22 cellular contexts compared by ENCODE assay signal in the genomic region with DNA sequence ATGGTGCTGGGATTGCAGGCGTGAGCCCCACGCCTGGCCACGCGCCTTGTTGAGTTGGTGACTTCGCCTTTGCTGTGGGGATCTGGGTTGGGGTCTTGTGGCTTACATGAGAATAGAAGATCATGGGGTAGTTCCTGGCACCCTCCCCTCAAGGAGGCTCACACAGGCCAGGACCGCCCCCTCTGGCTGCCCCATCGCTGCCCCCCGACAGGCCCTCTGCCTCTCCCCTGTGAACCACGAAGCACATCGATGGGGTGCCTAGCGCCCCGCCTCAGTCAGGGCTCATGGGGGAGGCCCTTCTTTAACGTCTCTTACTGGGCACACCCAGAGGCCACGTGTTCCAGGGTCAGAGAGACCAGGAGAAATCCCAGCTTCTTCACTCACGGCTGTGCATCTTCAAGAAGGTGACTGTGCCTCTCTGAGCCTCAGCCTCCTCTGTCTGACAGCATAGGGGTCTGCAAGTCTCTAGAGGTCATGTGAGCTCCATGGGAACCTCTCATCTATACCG. TPM values are rescaled to one million over a fixed set of nuclear protein-coding genes. Genes with fewer than 3 reads are reported as not detected.
DNase-seq lines count a peak whose midpoint lies in the region; ATAC-seq and TF ChIP-seq lines count a peak whose summit lies in the region.
"Had no signal": no experiment of that assay in that cellular context is flagged by ENCODE, and none has a peak within 500 bp of the region (broad histone marks: within the 10 kb centered on the region; RNA-seq: fewer than 3 reads in every experiment).

No MANE protein-coding gene starts in this region.

- no peak for ATAC-seq in stimulated activated naive CD8-positive, alpha-beta T cell treated with anti-CD3 and anti-CD28 coated beads, Interleukin-15, Interleukin-2, amounts not matched to agents 100 U/mL and 50 U/mL, for 24 hours
- no peak for ATAC-seq in stimulated activated naive CD8-positive, alpha-beta T cell treated with anti-CD3 and anti-CD28 coated beads, Interleukin-15, amount 100 ng/mL, for 72 hours
- ATAC-seq in lung (ENCODE audit: insufficient read depth, low FRiP score): no peak
- ATAC-seq: activated CD8-positive, alpha-beta T cell treated with anti-CD3 and anti-CD28 coated beads for 36 hours; Panc1 had no signal

- no peaks in the 10 kb centered on the region for H3K27me3 ChIP-seq in Peyer's patch
- no peaks in the 10 kb centered on the region for H3K27me3 ChIP-seq in lung (ENCODE audit: control insufficient read depth, insufficient read depth)
- no peaks in the 10 kb centered on the region for H3K27me3 ChIP-seq in vagina
- H3K27me3 ChIP-seq: tibial nerve had no signal

- TF ChIP-seq CTCF in Peyer's patch (IDR thresholded peaks at IDR 0.05) (no peak), lung (IDR thresholded peaks at IDR 0.05; ENCODE audit: control extremely low read depth, extremely low read depth) (no peak), vagina (IDR thresholded peaks at IDR 0.05) (no peak)

- H3K27ac Mint-ChIP-seq in stimulated activated naive CD8-positive, alpha-beta T cell treated with anti-CD3 and anti-CD28 coated beads, Interleukin-15, amount 100 ng/mL, for 72 hours: no peak overlapping the region
- H3K27ac Mint-ChIP-seq: activated CD8-positive, alpha-beta T cell treated with anti-CD3 and anti-CD28 coated beads for 36 hours; IgD-negative memory B cell had no signal

- H3K4me1 Mint-ChIP-seq in stimulated activated naive CD8-positive, alpha-beta T cell treated with anti-CD3 and anti-CD28 coated beads, Interleukin-15, amount 100 ng/mL, for 72 hours: peaks cover 16% of the 10 kb centered on the region

- WGBS in lung, 2 donors: 90 to 93% methylated on average over 16 of the region's 16 CpGs

- H3K4me3 ChIP-seq in Peyer's patch (no peak overlapping the region), lung (no peak overlapping the region), vagina (no peak overlapping the region)
- H3K4me3 ChIP-seq: GM23248, tibial nerve had no signal

- H3K9me3 Mint-ChIP-seq in stimulated activated naive CD8-positive, alpha-beta T cell treated with anti-CD3 and anti-CD28 coated beads, Interleukin-15, amount 100 ng/mL, for 72 hours: no peaks in the 10 kb centered on the region

- H3K36me3 ChIP-seq in Peyer's patch (peaks cover 0 to 7% (median 0%) of the 10 kb centered on the region in 3 donors), lung (ENCODE audit: control insufficient read depth in 2 of 2, insufficient read depth in 2 of 2, low read length in 2 of 2) (no peaks in the 10 kb centered on the region), vagina (no peaks in the 10 kb centered on the region)
- H3K36me3 ChIP-seq: tibial nerve had no signal

- H3K9me3 ChIP-seq in Peyer's patch (no peaks in the 10 kb centered on the region), lung (ENCODE audit: control insufficient read depth in 2 of 2, insufficient read depth in 1 of 2, low read length in 1 of 2) (no peaks in the 10 kb centered on the region), vagina (no peaks in the 10 kb centered on the region)
- H3K9me3 ChIP-seq: tibial nerve had no signal

- TF ChIP-seq POLR2A in Peyer's patch (IDR thresholded peaks at IDR 0.05) (no peak), vagina (IDR thresholded peaks at IDR 0.05) (no peak)

- H3K27me3 Mint-ChIP-seq in stimulated activated naive CD8-positive, alpha-beta T cell treated with anti-CD3 and anti-CD28 coated beads, Interleukin-15, amount 100 ng/mL, for 72 hours: no peaks in the 10 kb centered on the region
- H3K27me3 Mint-ChIP-seq: activated CD8-positive, alpha-beta T cell treated with anti-CD3 and anti-CD28 coated beads for 36 hours; IgD-negative memory B cell had no signal

- H3K4me1 ChIP-seq in Peyer's patch: peaks cover 0 to 30% (median 9%) of the 10 kb centered on the region in 4 donors
- peaks cover 0 to 23% of the 10 kb centered on the region in 2 donors for H3K4me1 ChIP-seq in lung (ENCODE audit: control insufficient read depth in 2 of 2, insufficient read depth in 2 of 2, low read length in 2 of 2)
- H3K4me1 ChIP-seq in vagina: peaks cover 59% of the 10 kb centered on the region

- H3K27ac ChIP-seq in Peyer's patch (peak overlapping the region in 2 of 4 donors; percentile 87 to 88), lung (ENCODE audit: low read depth in 1 of 2, low read length in 1 of 2) (no peak overlapping the region), vagina (peak overlapping the region; percentile 98)
- H3K27ac ChIP-seq: GM23248, HL-60, tibial nerve, VCaP had no signal

- H3K4me3 Mint-ChIP-seq in stimulated activated naive CD8-positive, alpha-beta T cell treated with anti-CD3 and anti-CD28 coated beads, Interleukin-15, amount 100 ng/mL, for 72 hours: no peak overlapping the region
- H3K4me3 Mint-ChIP-seq: activated CD8-positive, alpha-beta T cell treated with anti-CD3 and anti-CD28 coated beads for 36 hours; IgD-negative memory B cell had no signal

- peak; percentile 1 for DNase-seq in stimulated activated naive CD8-positive, alpha-beta T cell treated with anti-CD3 and anti-CD28 coated beads, Interleukin-15, Interleukin-2, amounts not matched to agents 100 U/mL and 50 U/mL, for 24 hours
- no peak for DNase-seq in stimulated activated naive CD8-positive, alpha-beta T cell treated with anti-CD3 and anti-CD28 coated beads, Interleukin-15, amount 100 ng/mL, for 72 hours
- peak in 2 of 3 donors; percentile 12 to 43 for DNase-seq in Peyer's patch
- peak; percentile 26 for DNase-seq in lung (ENCODE audit: low spot score)
- DNase-seq in vagina (ENCODE audit: extremely low spot score in 2 of 2): peak in 1 of 2 donors; percentile 85
- DNase-seq in NCI-H748 treated with DMSO at 0.1 percent for 48 hours (lab: John Stamatoyannopoulos, UW): no peak
- no peak for DNase-seq in Ammon's horn (ENCODE audit: low spot score)
- DNase-seq in superior temporal gyrus (ENCODE audit: extremely low spot score): no peak
- DNase-seq: activated CD8-positive, alpha-beta T cell treated with anti-CD3 and anti-CD28 coated beads for 36 hours; activated naive CD4-positive, alpha-beta T cell treated with Interleukin-2 at 50 U/mL for 16 hours; activated T-cell treated with anti-CD3 and anti-CD28 coated beads, Interleukin-2, amount 50 U/mL, for 1 hour; GM23248; MM.1S; NCI-H1436; NCI-H510A; stimulated activated CD4-positive, alpha-beta T cell treated with anti-CD3 and anti-CD28 coated beads, Interleukin-2, amount 100 ng/mL, for 48 hours; stimulated activated naive CD4-positive, alpha-beta T cell treated with Interleukin-2 at 50 U/mL for 16 hours had no signal

- intact Hi-C loops in vagina (cut with DNase I): no loop called here

RNA-seq across cellular contexts. Expression of gene SPON2, which starts 23.6 kb away (rescaled TPM):
- total RNA-seq in Peyer's patch (100 to 1,000 TPM in 3 of 4 donors, 10 to 100 TPM in 1; 64.3 to 519 (median 165) TPM), lung (100 to 1,000 TPM in 1 of 2 donors, 10 to 100 TPM in 1; 31.6 to 106 TPM), vagina (72.2 TPM)
- 100 to 1,000 TPM in 1 of 2 donors, 10 to 100 TPM in 1; 21.0 to 105 TPM for polyA plus RNA-seq in lung

RNA-seq across cellular contexts. Expression of gene CTBP1, which starts 53.0 kb away (rescaled TPM):
- total RNA-seq in Peyer's patch (100 to 1,000 TPM; 245 to 371 (median 288) TPM), lung (100 to 1,000 TPM; 121 to 204 TPM), vagina (93.1 TPM)
- polyA plus RNA-seq in lung: 100 to 1,000 TPM; 126 to 150 TPM

Comparison
In these comparisons a context has a peak if more than half of its experiments do, and no peak if none do; other contexts are left out.
1. DNase-seq: peak in stimulated activated naive CD8-positive, alpha-beta T cell treated with anti-CD3 and anti-CD28 coated beads, Interleukin-15, Interleukin-2, amounts not matched to agents 100 U/mL and 50 U/mL, for 24 hours (single experiment), Peyer's patch (2 of 3) and lung (single experiment); none in stimulated activated naive CD8-positive, alpha-beta T cell treated with anti-CD3 and anti-CD28 coated beads, Interleukin-15, amount 100 ng/mL, for 72 hours (0 of 2), NCI-H748 treated with DMSO at 0.1 percent for 48 hours (single experiment), Ammon's horn (single experiment) and superior temporal gyrus (single experiment).